In genomic region chr13:41765813-41766212, GRCh38 we compare ENCODE assay signal across 29 cellular contexts.
"Had no signal": no experiment of that assay in that cellular context is flagged by ENCODE, and none has a peak within 500 bp of the region (broad histone marks: within the 10 kb centered on the region; RNA-seq: fewer than 3 reads in every experiment).

No MANE protein-coding gene starts in this region.

- H3K9me3 ChIP-seq: heart left ventricle, psoas muscle, spleen, suprapubic skin, tibial artery, upper lobe of right lung had no signal

- H3K9me3 Mint-ChIP-seq: activated CD4-positive, alpha-beta memory T cell treated with anti-CD3 and anti-CD28 coated beads, Interleukin-2, amount 10 ng/mL, durations not matched to agents 7 days and 5 days; activated naive CD4-positive, alpha-beta T cell treated with anti-CD3 and anti-CD28 coated beads, Interleukin-2, amount 50 U/mL, for 24 hours; activated T-cell treated with anti-CD3 and anti-CD28 coated beads, Interleukin-2, amount 50 U/mL, for 24 hours; activated T-helper 17 cell treated with anti-CD3 and anti-CD28 coated beads, Interleukin-2, amount 50 U/mL, for 72 hours; naive thymus-derived CD4-positive, alpha-beta T cell; neural crest cell; T-cell; T-helper 2 cell treated with Interferon-gamma antibody and Interleukin-4, amounts not matched to agents 5 μg/mL and 100 μg/mL, for 36 hours had no signal

- DNase-seq: activated CD4-positive, alpha-beta memory T cell treated with anti-CD3 and anti-CD28 coated beads, Interleukin-2, amount 10 ng/mL, durations not matched to agents 7 days and 5 days; activated CD4-positive, alpha-beta T cell treated with anti-CD3 and anti-CD28 coated beads for 48 hours; activated CD8-positive, alpha-beta memory T cell treated with anti-CD3 and anti-CD28 coated beads, Interleukin-2, amount 50 U/mL, for 48 hours; activated T-cell treated with anti-CD3 and anti-CD28 coated beads, Interleukin-2, amount 50 U/mL, for 24 hours; anterior cingulate cortex; cerebellar nuclear complex; dorsolateral prefrontal cortex; effector memory CD4-positive, alpha-beta T cell; foreskin keratinocyte; islet precursor cell; left cardiac atrium; midbrain; naive thymus-derived CD4-positive, alpha-beta T cell; nucleus accumbens; psoas muscle; spleen; stimulated activated naive CD4-positive, alpha-beta T cell; T-cell; tibial artery; upper lobe of right lung had no signal

- H3K4me3 ChIP-seq: coronary artery, dorsolateral prefrontal cortex, heart left ventricle, psoas muscle, spleen, suprapubic skin, tibial artery, upper lobe of right lung had no signal

- H3K27ac Mint-ChIP-seq: activated CD4-positive, alpha-beta memory T cell treated with anti-CD3 and anti-CD28 coated beads, Interleukin-2, amount 10 ng/mL, durations not matched to agents 7 days and 5 days; activated naive CD4-positive, alpha-beta T cell treated with anti-CD3 and anti-CD28 coated beads, Interleukin-2, amount 50 U/mL, for 24 hours; activated T-cell treated with anti-CD3 and anti-CD28 coated beads, Interleukin-2, amount 50 U/mL, for 24 hours; activated T-helper 17 cell treated with anti-CD3 and anti-CD28 coated beads, Interleukin-2, amount 50 U/mL, for 72 hours; T-cell; T-helper 2 cell treated with Interferon-gamma antibody and Interleukin-4, amounts not matched to agents 5 μg/mL and 100 μg/mL, for 36 hours had no signal

- H3K27me3 ChIP-seq: dorsolateral prefrontal cortex, foreskin keratinocyte, heart left ventricle, spleen, suprapubic skin, tibial artery, upper lobe of right lung had no signal

- H3K27ac ChIP-seq: coronary artery, dorsolateral prefrontal cortex, foreskin keratinocyte, parathyroid adenoma, psoas muscle, spleen, suprapubic skin, tibial artery, upper lobe of right lung had no signal

- H3K9ac ChIP-seq: parathyroid adenoma had no signal

- H2AFZ ChIP-seq: parathyroid adenoma had no signal

- FAIRE-seq: bronchial epithelial cell had no signal

- H3K36me3 ChIP-seq: tibial artery, upper lobe of right lung had no signal

- H3K79me2 ChIP-seq: parathyroid adenoma had no signal

- H3K4me3 Mint-ChIP-seq: activated CD4-positive, alpha-beta memory T cell treated with anti-CD3 and anti-CD28 coated beads, Interleukin-2, amount 10 ng/mL, durations not matched to agents 7 days and 5 days; activated naive CD4-positive, alpha-beta T cell treated with anti-CD3 and anti-CD28 coated beads, Interleukin-2, amount 50 U/mL, for 24 hours; activated T-cell treated with anti-CD3 and anti-CD28 coated beads, Interleukin-2, amount 50 U/mL, for 24 hours; activated T-helper 17 cell treated with anti-CD3 and anti-CD28 coated beads, Interleukin-2, amount 50 U/mL, for 72 hours; neural crest cell; T-cell; T-helper 2 cell treated with Interferon-gamma antibody and Interleukin-4, amounts not matched to agents 5 μg/mL and 100 μg/mL, for 36 hours had no signal

- H3K27me3 Mint-ChIP-seq: activated CD4-positive, alpha-beta memory T cell treated with anti-CD3 and anti-CD28 coated beads, Interleukin-2, amount 10 ng/mL, durations not matched to agents 7 days and 5 days; activated naive CD4-positive, alpha-beta T cell treated with anti-CD3 and anti-CD28 coated beads, Interleukin-2, amount 50 U/mL, for 24 hours; activated T-cell treated with anti-CD3 and anti-CD28 coated beads, Interleukin-2, amount 50 U/mL, for 24 hours; activated T-helper 17 cell treated with anti-CD3 and anti-CD28 coated beads, Interleukin-2, amount 50 U/mL, for 72 hours; naive thymus-derived CD4-positive, alpha-beta T cell; T-cell had no signal

- H3K4me1 Mint-ChIP-seq: activated CD4-positive, alpha-beta memory T cell treated with anti-CD3 and anti-CD28 coated beads, Interleukin-2, amount 10 ng/mL, durations not matched to agents 7 days and 5 days; neural crest cell had no signal

- H3K4me1 ChIP-seq: foreskin keratinocyte, parathyroid adenoma, psoas muscle, suprapubic skin, tibial artery, upper lobe of right lung had no signal
